In the genomic region with DNA sequence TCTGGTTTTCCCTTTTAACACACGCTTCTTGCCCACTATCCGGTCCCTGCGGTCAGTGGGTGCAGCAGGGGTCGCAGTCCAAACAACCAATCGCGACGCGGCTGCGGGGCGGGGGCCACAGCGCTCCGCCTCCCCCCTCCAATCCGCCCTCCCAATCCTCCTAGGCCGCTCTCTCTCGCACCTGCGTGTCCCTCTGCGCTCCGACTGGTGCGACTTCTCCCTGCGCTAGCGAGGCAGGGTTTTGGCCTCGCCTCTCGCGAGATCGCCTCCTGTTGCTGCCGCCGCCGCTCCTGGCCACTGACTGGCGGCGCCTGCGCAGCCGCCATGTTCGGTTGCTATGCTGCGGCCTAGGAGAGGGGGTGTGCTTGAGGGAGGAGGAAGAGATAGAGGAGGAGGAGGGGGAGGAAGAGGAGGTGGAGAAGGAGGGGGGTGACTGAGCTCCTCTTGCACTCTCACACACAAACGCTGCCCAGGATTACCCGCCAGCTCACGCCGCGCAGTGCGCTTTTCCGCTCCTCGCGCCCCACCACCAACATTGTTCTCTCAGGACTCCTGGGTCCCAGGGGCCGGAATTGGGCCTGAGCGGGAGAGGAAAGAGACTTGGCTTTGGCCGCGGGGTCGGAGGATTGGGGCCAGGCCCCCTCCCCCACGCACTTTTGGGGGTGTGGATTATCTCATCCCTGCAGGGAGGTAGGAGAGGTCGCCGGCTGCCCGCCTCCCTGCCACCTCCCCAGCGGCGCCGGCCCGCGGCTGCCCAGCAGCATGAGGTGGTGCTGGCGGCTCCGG, we compare ENCODE assay signal across 1 cellular context.
A peak's percentile ranks its signal among the peaks of the same experiment; 100 is the strongest.
TF ChIP-seq lines count a peak whose summit lies in the region.

TSS of gene PTPN4 (plus strand) at position 472 of the 786 bp plus-strand sequence. CDS start 49,932 bp downstream, outside the sequence.

TF ChIP-seq in WTC11, 78 proteins besides CTCF, POLR2A, EP300 and RAD21 (continued from another document):
- TF ChIP-seq OVOL2 (CRISPR knock-in tag; IDR thresholded peaks at IDR 0.05; ENCODE audit: borderline replicate concordance) (no peak), SP1 (CRISPR knock-in tag; conservative IDR thresholded peaks at IDR 0.05) (peak; percentile 76), ZNF416 (CRISPR knock-in tag; IDR thresholded peaks at IDR 0.05) (no peak), GRHL2 (CRISPR knock-in tag; IDR thresholded peaks at IDR 0.05; ENCODE audit: insufficient replicate concordance, severe bottlenecking) (no peak), FOXP1 (CRISPR knock-in tag; IDR thresholded peaks at IDR 0.05; ENCODE audit: borderline replicate concordance) (peak; percentile 84), ZBTB21 (CRISPR knock-in tag; IDR thresholded peaks at IDR 0.05; ENCODE audit: borderline replicate concordance) (no peak), RORB (CRISPR knock-in tag; IDR thresholded peaks at IDR 0.05) (no peak), E2F5 (CRISPR knock-in tag; IDR thresholded peaks at IDR 0.05) (no peak; the same call in none of the 2 replicates), ZNF423 (CRISPR knock-in tag; IDR thresholded peaks at IDR 0.05) (no peak; the same call in 1 of the 2 replicates), FOXJ3 (CRISPR knock-in tag; IDR thresholded peaks at IDR 0.05; ENCODE audit: borderline replicate concordance) (no peak)
- TF ChIP-seq, protein P1, sequence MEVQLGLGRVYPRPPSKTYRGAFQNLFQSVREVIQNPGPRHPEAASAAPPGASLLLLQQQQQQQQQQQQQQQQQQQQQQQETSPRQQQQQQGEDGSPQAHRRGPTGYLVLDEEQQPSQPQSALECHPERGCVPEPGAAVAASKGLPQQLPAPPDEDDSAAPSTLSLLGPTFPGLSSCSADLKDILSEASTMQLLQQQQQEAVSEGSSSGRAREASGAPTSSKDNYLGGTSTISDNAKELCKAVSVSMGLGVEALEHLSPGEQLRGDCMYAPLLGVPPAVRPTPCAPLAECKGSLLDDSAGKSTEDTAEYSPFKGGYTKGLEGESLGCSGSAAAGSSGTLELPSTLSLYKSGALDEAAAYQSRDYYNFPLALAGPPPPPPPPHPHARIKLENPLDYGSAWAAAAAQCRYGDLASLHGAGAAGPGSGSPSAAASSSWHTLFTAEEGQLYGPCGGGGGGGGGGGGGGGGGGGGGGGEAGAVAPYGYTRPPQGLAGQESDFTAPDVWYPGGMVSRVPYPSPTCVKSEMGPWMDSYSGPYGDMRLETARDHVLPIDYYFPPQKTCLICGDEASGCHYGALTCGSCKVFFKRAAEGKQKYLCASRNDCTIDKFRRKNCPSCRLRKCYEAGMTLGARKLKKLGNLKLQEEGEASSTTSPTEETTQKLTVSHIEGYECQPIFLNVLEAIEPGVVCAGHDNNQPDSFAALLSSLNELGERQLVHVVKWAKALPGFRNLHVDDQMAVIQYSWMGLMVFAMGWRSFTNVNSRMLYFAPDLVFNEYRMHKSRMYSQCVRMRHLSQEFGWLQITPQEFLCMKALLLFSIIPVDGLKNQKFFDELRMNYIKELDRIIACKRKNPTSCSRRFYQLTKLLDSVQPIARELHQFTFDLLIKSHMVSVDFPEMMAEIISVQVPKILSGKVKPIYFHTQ (CRISPR knock-in tag; IDR thresholded peaks at IDR 0.05), result no peak
- TF ChIP-seq, protein P2, sequence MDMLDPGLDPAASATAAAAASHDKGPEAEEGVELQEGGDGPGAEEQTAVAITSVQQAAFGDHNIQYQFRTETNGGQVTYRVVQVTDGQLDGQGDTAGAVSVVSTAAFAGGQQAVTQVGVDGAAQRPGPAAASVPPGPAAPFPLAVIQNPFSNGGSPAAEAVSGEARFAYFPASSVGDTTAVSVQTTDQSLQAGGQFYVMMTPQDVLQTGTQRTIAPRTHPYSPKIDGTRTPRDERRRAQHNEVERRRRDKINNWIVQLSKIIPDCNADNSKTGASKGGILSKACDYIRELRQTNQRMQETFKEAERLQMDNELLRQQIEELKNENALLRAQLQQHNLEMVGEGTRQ (CRISPR knock-in tag; IDR thresholded peaks at IDR 0.05), result no peak
- TF ChIP-seq, protein P3, sequence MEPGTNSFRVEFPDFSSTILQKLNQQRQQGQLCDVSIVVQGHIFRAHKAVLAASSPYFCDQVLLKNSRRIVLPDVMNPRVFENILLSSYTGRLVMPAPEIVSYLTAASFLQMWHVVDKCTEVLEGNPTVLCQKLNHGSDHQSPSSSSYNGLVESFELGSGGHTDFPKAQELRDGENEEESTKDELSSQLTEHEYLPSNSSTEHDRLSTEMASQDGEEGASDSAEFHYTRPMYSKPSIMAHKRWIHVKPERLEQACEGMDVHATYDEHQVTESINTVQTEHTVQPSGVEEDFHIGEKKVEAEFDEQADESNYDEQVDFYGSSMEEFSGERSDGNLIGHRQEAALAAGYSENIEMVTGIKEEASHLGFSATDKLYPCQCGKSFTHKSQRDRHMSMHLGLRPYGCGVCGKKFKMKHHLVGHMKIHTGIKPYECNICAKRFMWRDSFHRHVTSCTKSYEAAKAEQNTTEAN (CRISPR knock-in tag; IDR thresholded peaks at IDR 0.05), result peak; percentile 83
TF ChIP-seq in WTC11: peak in this region for 23.
